ENCODE assay signal across 29 cellular contexts in the genomic region with DNA sequence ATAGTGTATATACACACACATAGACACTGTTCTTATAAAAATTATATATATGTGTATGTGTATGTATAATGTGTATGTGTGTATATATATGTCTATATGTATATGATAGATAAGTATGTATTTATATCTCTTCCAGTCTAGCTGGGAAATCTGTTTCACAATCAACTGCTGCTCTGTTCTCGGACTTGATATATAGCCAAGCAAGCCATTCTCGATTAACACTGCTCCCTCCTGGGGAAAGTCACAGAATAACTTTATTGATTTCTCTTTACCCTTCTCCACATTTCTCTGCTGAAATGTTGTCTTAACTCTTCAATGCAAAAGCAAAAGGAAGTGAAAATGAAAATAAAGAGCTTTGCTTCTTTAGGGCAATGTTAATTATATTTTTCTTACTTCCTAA. TPM values are rescaled to one million over a fixed set of nuclear protein-coding genes. Genes with fewer than 3 reads are reported as not detected.
DNase-seq lines count a peak whose midpoint lies in the region; ATAC-seq and TF ChIP-seq lines count a peak whose summit lies in the region.
"Had no signal": no experiment of that assay in that cellular context is flagged by ENCODE, and none has a peak within 500 bp of the region (broad histone marks: within the 10 kb centered on the region; RNA-seq: fewer than 3 reads in every experiment).

No MANE protein-coding gene starts in this region.

- peaks cover 92% of the 10 kb centered on the region for H3K36me3 Mint-ChIP-seq in HFFc6 (ENCODE audit: low read depth)
- H3K36me3 Mint-ChIP-seq: CD8-positive, alpha-beta memory T cell had no signal

- ATAC-seq in right lobe of liver (peak; percentile 60 to 83 (median 81)), HG03280 (IDR thresholded peaks at IDR 0.05; ENCODE audit: unreplicated experiment) (no peak)
- ATAC-seq: effector memory CD8-positive, alpha-beta T cell; lower lobe of right lung had no signal

- peak overlapping the region; percentile 65 for H3K27ac Mint-ChIP-seq in HFFc6
- H3K27ac Mint-ChIP-seq: activated B cell treated with CpG ODN at 0.5 μM for 24 hours; activated CD4-positive, alpha-beta memory T cell treated with anti-CD3 and anti-CD28 coated beads, Interleukin-2, amount 10 ng/mL, durations not matched to agents 7 days and 5 days; activated naive CD4-positive, alpha-beta T cell treated with anti-CD3 and anti-CD28 coated beads for 36 hours; activated T-cell treated with anti-CD3 and anti-CD28 coated beads, Interleukin-2, amount 50 U/mL, for 24 hours; effector memory CD8-positive, alpha-beta T cell; T-helper 2 cell treated with Interferon-gamma antibody and Interleukin-4, amounts not matched to agents 5 μg/mL and 100 μg/mL, for 36 hours had no signal

- H3K27me3 Mint-ChIP-seq in HFFc6 (ENCODE audit: insufficient read depth), result no peaks in the 10 kb centered on the region; the same call in none of the 2 replicates
- H3K27me3 Mint-ChIP-seq: activated B cell treated with CpG ODN at 0.5 μM for 24 hours; activated CD4-positive, alpha-beta memory T cell treated with anti-CD3 and anti-CD28 coated beads, Interleukin-2, amount 10 ng/mL, durations not matched to agents 7 days and 5 days had no signal

- H3K9me3 ChIP-seq in right lobe of liver, result no peaks in the 10 kb centered on the region
- no peaks in the 10 kb centered on the region for H3K9me3 ChIP-seq in suprapubic skin
- H3K9me3 ChIP-seq: lower lobe of right lung, right atrium auricular region, SK-N-SH, transverse colon had no signal

- 7% methylated on average over 2 of the region's 2 CpGs for WGBS in right lobe of liver (ENCODE audit: insufficient coverage, low coverage, low lambda C conversion rate, missing lambda C conversion rate)
- WGBS in suprapubic skin, result 24% methylated on average over 2 of the region's 2 CpGs

- H3K27ac ChIP-seq in right lobe of liver (no peak overlapping the region), suprapubic skin (peak overlapping the region; percentile 70)
- H3K27ac ChIP-seq: lower lobe of right lung, right atrium auricular region, transverse colon had no signal

- TF ChIP-seq POLR2A in right lobe of liver (IDR thresholded peaks at IDR 0.05) (no peak), suprapubic skin (IDR thresholded peaks at IDR 0.05) (no peak)

- TF ChIP-seq CTCF in HFFc6 (IDR thresholded peaks at IDR 0.05), result no peak
- peak; percentile 17 for TF ChIP-seq CTCF in choroid plexus epithelial cell (conservative IDR thresholded peaks at IDR 0.05; ENCODE audit: low read depth, low read length)
- peak in 2 of 4 donors; percentile 16 to 30 for TF ChIP-seq CTCF in right lobe of liver (IDR thresholded peaks at IDR 0.05)
- TF ChIP-seq CTCF in suprapubic skin (IDR thresholded peaks at IDR 0.05), result no peak

- peak overlapping the region; percentile 20; the same call in 1 of the 2 replicates for H3K4me3 Mint-ChIP-seq in HFFc6
- H3K4me3 Mint-ChIP-seq: activated B cell treated with CpG ODN at 0.5 μM for 24 hours; activated CD4-positive, alpha-beta memory T cell treated with anti-CD3 and anti-CD28 coated beads, Interleukin-2, amount 10 ng/mL, durations not matched to agents 7 days and 5 days; activated naive CD4-positive, alpha-beta T cell treated with anti-CD3 and anti-CD28 coated beads for 36 hours; activated T-cell treated with anti-CD3 and anti-CD28 coated beads, Interleukin-2, amount 50 U/mL, for 24 hours; CD8-positive, alpha-beta memory T cell; effector memory CD8-positive, alpha-beta T cell; T-helper 2 cell treated with Interferon-gamma antibody and Interleukin-4, amounts not matched to agents 5 μg/mL and 100 μg/mL, for 36 hours had no signal

- TF ChIP-seq EP300 in suprapubic skin (IDR thresholded peaks at IDR 0.05), result no peak

- no peaks in the 10 kb centered on the region for H3K9me3 Mint-ChIP-seq in HFFc6
- H3K9me3 Mint-ChIP-seq: activated CD4-positive, alpha-beta memory T cell treated with anti-CD3 and anti-CD28 coated beads, Interleukin-2, amount 10 ng/mL, durations not matched to agents 7 days and 5 days; activated naive CD4-positive, alpha-beta T cell treated with anti-CD3 and anti-CD28 coated beads for 36 hours; activated T-cell treated with anti-CD3 and anti-CD28 coated beads, Interleukin-2, amount 50 U/mL, for 24 hours; T-helper 2 cell treated with Interferon-gamma antibody and Interleukin-4, amounts not matched to agents 5 μg/mL and 100 μg/mL, for 36 hours had no signal

- H3K4me1 ChIP-seq in right lobe of liver (peaks cover 0 to 6% (median 0%) of the 10 kb centered on the region in 4 donors), suprapubic skin (peaks cover 7% of the 10 kb centered on the region)
- H3K4me1 ChIP-seq: transverse colon had no signal

- peaks cover 80% of the 10 kb centered on the region for H3K4me1 Mint-ChIP-seq in HFFc6 (ENCODE audit: low read depth)
- H3K4me1 Mint-ChIP-seq: activated B cell treated with CpG ODN at 0.5 μM for 24 hours; activated CD4-positive, alpha-beta memory T cell treated with anti-CD3 and anti-CD28 coated beads, Interleukin-2, amount 10 ng/mL, durations not matched to agents 7 days and 5 days; CD8-positive, alpha-beta memory T cell had no signal

- no peaks in the 10 kb centered on the region for H3K36me3 ChIP-seq in right lobe of liver
- H3K36me3 ChIP-seq in suprapubic skin, result no peaks in the 10 kb centered on the region
- H3K36me3 ChIP-seq: lower lobe of right lung, right atrium auricular region, transverse colon had no signal

- intact Hi-C loops in right lobe of liver (cut with DNase I), result no loop called here

- H3K4me3 ChIP-seq in choroid plexus epithelial cell (ENCODE audit: low read depth, low read length) (no peak overlapping the region), right lobe of liver (no peak overlapping the region), suprapubic skin (no peak overlapping the region)
- H3K4me3 ChIP-seq: lower lobe of right lung, right atrium auricular region, transverse colon had no signal

- no peaks in the 10 kb centered on the region for H3K27me3 ChIP-seq in right lobe of liver
- no peaks in the 10 kb centered on the region for H3K27me3 ChIP-seq in suprapubic skin
- H3K27me3 ChIP-seq: right atrium auricular region, transverse colon had no signal

- no peak for DNase-seq in HFFc6
- peak; percentile 80 for DNase-seq in choroid plexus epithelial cell (ENCODE audit: low read depth)
- no peak for DNase-seq in right lobe of liver
- no peak for DNase-seq in suprapubic skin (ENCODE audit: low spot score in 2 of 2)
- DNase-seq in AG20443 (ENCODE audit: low spot score), result no peak
- no peak for DNase-seq in stimulated activated CD8-positive, alpha-beta memory T cell treated with anti-CD3 and anti-CD28 coated beads, Interleukin-4, amount 100 ng/mL, for 48 hours
- DNase-seq in NCI-H446 (lab: John Stamatoyannopoulos, UW), result no peak
- DNase-seq: activated B cell treated with CpG ODN at 0.5 μM for 24 hours; activated CD4-positive, alpha-beta memory T cell treated with anti-CD3 and anti-CD28 coated beads, Interleukin-2, amount 10 ng/mL, durations not matched to agents 7 days and 5 days; activated naive CD4-positive, alpha-beta T cell treated with anti-CD3 and anti-CD28 coated beads for 36 hours; activated T-cell treated with anti-CD3 and anti-CD28 coated beads, Interleukin-2, amount 50 U/mL, for 24 hours; AML-193; CD8-positive, alpha-beta memory T cell; DMS79; effector memory CD8-positive, alpha-beta T cell; hippocampal formation; islet precursor cell; KBM-7; lower lobe of right lung; NCI-H2029; NCI-H446 treated with DMSO at 0.1 percent for 48 hours; nucleus accumbens; RPMI8226; SK-N-SH; stimulated activated CD4-positive, alpha-beta T cell treated with anti-CD3 and anti-CD28 coated beads, Interleukin-15, amount 100 ng/mL, for 24 hours; transverse colon had no signal

RNA-seq across cellular contexts. Expression of gene BLID, which starts 2.2 kb away (rescaled TPM):
- total RNA-seq in HFFc6 (2021; fragmentation: NEBNext Ultra II Directional; extraction: Animal tissue kit (Norgen Biotek cat#: 25700)), result 1 to 10 TPM in 5 of 6 experiments, under 1 TPM in 1; 0.85 to 1.6 (median 1.2) TPM
- total RNA-seq in right lobe of liver, result under 1 TPM in 3 of 6 experiments, not detected in 3; 0.24 to 0.93 (median 0.42) TPM
- total RNA-seq in suprapubic skin, result not detected
- total RNA-seq: activated B cell treated with CpG ODN at 0.5 μM for 24 hours; activated CD4-positive, alpha-beta memory T cell treated with anti-CD3 and anti-CD28 coated beads, Interleukin-2, amount 10 ng/mL, durations not matched to agents 7 days and 5 days; activated naive CD4-positive, alpha-beta T cell treated with anti-CD3 and anti-CD28 coated beads for 36 hours; CD8-positive, alpha-beta memory T cell; transverse colon had no signal
